In genomic region chr12:99658950-99659349, GRCh38 we compare ENCODE assay signal across 14 cellular contexts. TPM values are rescaled to one million over a fixed set of nuclear protein-coding genes. Genes with fewer than 3 reads are reported as not detected.
DNase-seq lines count a peak whose midpoint lies in the region; ATAC-seq and TF ChIP-seq lines count a peak whose summit lies in the region.
"Had no signal": no experiment of that assay in that cellular context is flagged by ENCODE, and none has a peak within 500 bp of the region (broad histone marks: within the 10 kb centered on the region; RNA-seq: fewer than 3 reads in every experiment).

No MANE protein-coding gene starts in this region.

- H3K9me3 Mint-ChIP-seq in activated CD8-positive, alpha-beta memory T cell treated with anti-CD3 and anti-CD28 coated beads, Interleukin-2, amount 10 ng/mL, durations not matched to agents 7 days and 5 days (ENCODE audit: low read depth) = no peaks in the 10 kb centered on the region

- H2AFZ ChIP-seq in OCI-LY3 (ENCODE audit: low read depth, low read length) = no peak overlapping the region

- H3K9me3 ChIP-seq in OCI-LY3 (ENCODE audit: insufficient read depth, low read length) (no peaks in the 10 kb centered on the region), esophagus muscularis mucosa (no peaks in the 10 kb centered on the region), upper lobe of right lung (no peaks in the 10 kb centered on the region)
- H3K9me3 ChIP-seq: BLaER1 treated with 17β-estradiol and CSF1 and Interleukin-3, amounts not matched to agents 10 nM and 100 nM; body of pancreas had no signal

- H3K4me1 Mint-ChIP-seq in activated CD8-positive, alpha-beta memory T cell treated with anti-CD3 and anti-CD28 coated beads, Interleukin-2, amount 10 ng/mL, durations not matched to agents 7 days and 5 days = no peaks in the 10 kb centered on the region
- H3K4me1 Mint-ChIP-seq: T-helper 17 cell had no signal

- H3K4me1 ChIP-seq in OCI-LY3 (ENCODE audit: low read length) = peaks cover 15% of the 10 kb centered on the region
- no peaks in the 10 kb centered on the region for H3K4me1 ChIP-seq in esophagus muscularis mucosa
- H3K4me1 ChIP-seq in upper lobe of right lung = no peaks in the 10 kb centered on the region
- H3K4me1 ChIP-seq: body of pancreas had no signal

- intact Hi-C loops in esophagus muscularis mucosa (cut with DNase I) = no loop called here
- intact Hi-C loops in upper lobe of right lung (cut with DNase I) = no loop called here

- H3K79me2 ChIP-seq in OCI-LY3 (ENCODE audit: low read length) = no peaks in the 10 kb centered on the region

- H3K4me3 ChIP-seq in OCI-LY3 (ENCODE audit: low read length) (no peak overlapping the region), esophagus muscularis mucosa (no peak overlapping the region), upper lobe of right lung (no peak overlapping the region)
- H3K4me3 ChIP-seq: BLaER1 treated with 17β-estradiol and CSF1 and Interleukin-3, amounts not matched to agents 10 nM and 100 nM; body of pancreas had no signal

- no peaks in the 10 kb centered on the region for H3K36me3 Mint-ChIP-seq in activated CD8-positive, alpha-beta memory T cell treated with anti-CD3 and anti-CD28 coated beads, Interleukin-2, amount 10 ng/mL, durations not matched to agents 7 days and 5 days

- no peak for TF ChIP-seq POLR2A in esophagus muscularis mucosa (IDR thresholded peaks at IDR 0.05; ENCODE audit: low read depth)

- H3K4me3 Mint-ChIP-seq in activated CD8-positive, alpha-beta memory T cell treated with anti-CD3 and anti-CD28 coated beads, Interleukin-2, amount 10 ng/mL, durations not matched to agents 7 days and 5 days = no peak overlapping the region
- H3K4me3 Mint-ChIP-seq: T-helper 17 cell had no signal

- no peak for ATAC-seq in activated CD8-positive, alpha-beta memory T cell treated with anti-CD3 and anti-CD28 coated beads, Interleukin-2, amount 10 ng/mL, durations not matched to agents 7 days and 5 days
- ATAC-seq in upper lobe of right lung = no peak
- ATAC-seq: body of pancreas, T-helper 17 cell had no signal

- no peak overlapping the region for H3K4me2 ChIP-seq in OCI-LY3 (ENCODE audit: low read length)
- H3K4me2 ChIP-seq: BLaER1 treated with 17β-estradiol and CSF1 and Interleukin-3, amounts not matched to agents 10 nM and 100 nM had no signal

- 90% methylated on average over 1 of the region's 1 CpG for WGBS in esophagus muscularis mucosa

- H3K36me3 ChIP-seq in OCI-LY3 (replicated peaks; ENCODE audit: low read depth, low read length) = no peaks in the 10 kb centered on the region
- H3K36me3 ChIP-seq in esophagus muscularis mucosa = no peaks in the 10 kb centered on the region
- H3K36me3 ChIP-seq in upper lobe of right lung = no peaks in the 10 kb centered on the region

- CTCF ChIA-PET in activated CD8-positive, alpha-beta memory T cell treated with anti-CD3 and anti-CD28 coated beads, Interleukin-2, amount 10 ng/mL, durations not matched to agents 7 days and 5 days (lab: Charles Lee) = no interaction called here

- H3K27ac Mint-ChIP-seq in activated CD8-positive, alpha-beta memory T cell treated with anti-CD3 and anti-CD28 coated beads, Interleukin-2, amount 10 ng/mL, durations not matched to agents 7 days and 5 days = no peak overlapping the region
- H3K27ac Mint-ChIP-seq: T-helper 17 cell had no signal

- TF ChIP-seq CTCF in 22Rv1 (IDR thresholded peaks at IDR 0.05) (peak; percentile 73), GM12872 (IDR thresholded peaks at IDR 0.05; ENCODE audit: insufficient read depth, low read depth, low read length) (peak; percentile 30; the same call in 1 of the 3 replicates), OCI-LY3 (IDR thresholded peaks at IDR 0.05; ENCODE audit: low read depth, low read length) (peak; percentile 64), esophagus muscularis mucosa (IDR thresholded peaks at IDR 0.05) (peak; percentile 14 to 34 (median 21)), upper lobe of right lung (IDR thresholded peaks at IDR 0.05) (no peak)

- H3K9ac ChIP-seq in OCI-LY3 (ENCODE audit: low read length) = no peak overlapping the region
- H3K9ac ChIP-seq: BLaER1 treated with 17β-estradiol and CSF1 and Interleukin-3, amounts not matched to agents 10 nM and 100 nM had no signal

- H3K27ac ChIP-seq in 22Rv1 (peak overlapping the region; percentile 68), OCI-LY3 (ENCODE audit: low read length) (no peak overlapping the region), esophagus muscularis mucosa (replicated peaks in 1 of 4) (no peak overlapping the region), upper lobe of right lung (no peak overlapping the region)
- H3K27ac ChIP-seq: BLaER1 treated with 17β-estradiol and CSF1 and Interleukin-3, amounts not matched to agents 10 nM and 100 nM; body of pancreas had no signal

- H3K27me3 Mint-ChIP-seq in activated CD8-positive, alpha-beta memory T cell treated with anti-CD3 and anti-CD28 coated beads, Interleukin-2, amount 10 ng/mL, durations not matched to agents 7 days and 5 days = no peaks in the 10 kb centered on the region
- H3K27me3 Mint-ChIP-seq: T-helper 17 cell had no signal

- H3K27me3 ChIP-seq in OCI-LY3 (ENCODE audit: low read depth, low read length) (no peaks in the 10 kb centered on the region), esophagus muscularis mucosa (no peaks in the 10 kb centered on the region), upper lobe of right lung (no peaks in the 10 kb centered on the region)
- H3K27me3 ChIP-seq: BLaER1 treated with 17β-estradiol and CSF1 and Interleukin-3, amounts not matched to agents 10 nM and 100 nM; body of pancreas had no signal

- no peaks in the 10 kb centered on the region for H4K20me1 ChIP-seq in OCI-LY3 (ENCODE audit: insufficient read depth, low read length)
- H4K20me1 ChIP-seq: BLaER1 treated with 17β-estradiol and CSF1 and Interleukin-3, amounts not matched to agents 10 nM and 100 nM had no signal

- no peak for DNase-seq in esophagus muscularis mucosa (ENCODE audit: extremely low spot score)
- no peak for DNase-seq in activated CD8-positive, alpha-beta memory T cell treated with anti-CD3 and anti-CD28 coated beads, Interleukin-2, amount 10 ng/mL, durations not matched to agents 7 days and 5 days
- no peak for DNase-seq in glomerular visceral epithelial cell (ENCODE audit: extremely low spot score)
- DNase-seq in upper lobe of right lung = no peak
- DNase-seq in NOMO-1 (lab: John Stamatoyannopoulos, UW; ENCODE audit: unreplicated experiment in 2 of 2) = no peak
- DNase-seq: body of pancreas, glutamatergic neuron, GOT3, T-helper 17 cell had no signal

- TF ChIP-seq EP300 in esophagus muscularis mucosa (IDR thresholded peaks at IDR 0.05) = no peak

RNA-seq across cellular contexts. Expression of gene GARIN6, which starts 11.4 kb away (rescaled TPM):
- total RNA-seq in esophagus muscularis mucosa = not detected
- not detected for total RNA-seq in activated CD8-positive, alpha-beta memory T cell treated with anti-CD3 and anti-CD28 coated beads, Interleukin-2, amount 10 ng/mL, durations not matched to agents 7 days and 5 days
- not detected for total RNA-seq in upper lobe of right lung
- total RNA-seq: body of pancreas, NCI-H460, T-helper 17 cell had no signal
